ENCODE assay signal across 13 cellular contexts in the genomic region with DNA sequence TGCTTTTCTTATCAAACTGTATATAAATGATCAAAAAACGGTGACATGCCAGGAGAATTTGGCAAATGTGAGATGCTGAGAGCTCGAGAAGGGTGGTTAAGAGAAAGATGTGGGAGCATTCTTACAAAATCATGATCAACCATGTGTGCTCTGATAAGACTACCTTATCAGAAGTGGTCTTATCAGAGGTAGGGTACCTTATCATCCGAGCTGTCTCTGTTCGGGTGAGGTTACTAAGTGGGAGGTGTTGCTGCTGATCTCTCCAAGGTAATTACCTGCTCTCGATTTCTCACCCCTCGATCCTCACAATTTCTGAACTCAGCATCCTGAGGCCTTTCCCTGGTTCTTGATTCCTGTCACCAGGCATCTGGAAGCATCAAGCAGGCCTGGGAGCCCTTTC.
DNase-seq lines count a peak whose midpoint lies in the region; ATAC-seq and TF ChIP-seq lines count a peak whose summit lies in the region.
"Had no signal": no experiment of that assay in that cellular context is flagged by ENCODE, and none has a peak within 500 bp of the region (broad histone marks: within the 10 kb centered on the region; RNA-seq: fewer than 3 reads in every experiment).

No MANE protein-coding gene starts in this region.

- H3K27ac Mint-ChIP-seq in CD8-positive, alpha-beta T cell = no peak overlapping the region
- H3K27ac Mint-ChIP-seq: CD8-positive, alpha-beta memory T cell had no signal

- TF ChIP-seq POLR2A in prostate gland (IDR thresholded peaks at IDR 0.05) = no peak

- H2BK120ac ChIP-seq in mesendoderm (ENCODE audit: low read depth, low read length) = no peak overlapping the region

- H3K4me1 ChIP-seq in mesendoderm (ENCODE audit: control insufficient read depth, low read depth, low read length) = peaks cover 11% of the 10 kb centered on the region
- H3K4me1 ChIP-seq in prostate gland (replicated peaks) = no peaks in the 10 kb centered on the region
- peaks cover 10% of the 10 kb centered on the region for H3K4me1 ChIP-seq in CD8-positive, alpha-beta T cell (ENCODE audit: insufficient read depth, low read length)
- H3K4me1 ChIP-seq: A549, BE2C, Caco-2 had no signal

- H3K27me3 ChIP-seq in HL-60 (ENCODE audit: insufficient read depth, poor library complexity, severe bottlenecking) (no peaks in the 10 kb centered on the region), mesendoderm (ENCODE audit: insufficient read depth, low read length, poor library complexity) (no peaks in the 10 kb centered on the region), prostate gland (replicated peaks; ENCODE audit: insufficient read depth) (no peaks in the 10 kb centered on the region)
- no peaks in the 10 kb centered on the region for H3K27me3 ChIP-seq in CD8-positive, alpha-beta T cell (ENCODE audit: insufficient read depth, low read length)
- H3K27me3 ChIP-seq: BE2C had no signal

- no peak overlapping the region for H3K4me2 ChIP-seq in mesendoderm (ENCODE audit: low read length)
- H3K4me2 ChIP-seq: A549 had no signal

- no peaks in the 10 kb centered on the region for H3K9me3 Mint-ChIP-seq in CD8-positive, alpha-beta T cell
- H3K9me3 Mint-ChIP-seq: CD8-positive, alpha-beta memory T cell had no signal

- TF ChIP-seq CTCF in HL-60 (IDR thresholded peaks at IDR 0.05; ENCODE audit: insufficient read depth, low read length) (no peak), prostate gland (IDR thresholded peaks at IDR 0.05) (no peak)
- TF ChIP-seq CTCF in CD8-positive, alpha-beta T cell (IDR thresholded peaks at IDR 0.05) = no peak

- no peak overlapping the region for H3K4me3 ChIP-seq in HL-60 (replicated peaks; ENCODE audit: insufficient read depth, low read length)
- no peak overlapping the region for H3K4me3 ChIP-seq in mesendoderm (ENCODE audit: low read length)
- no peak overlapping the region for H3K4me3 ChIP-seq in prostate gland
- H3K4me3 ChIP-seq in CD8-positive, alpha-beta T cell (ENCODE audit: low read depth, low read length) = no peak overlapping the region
- H3K4me3 ChIP-seq: A549, GM23248 had no signal

- CTCF ChIA-PET in CD8-positive, alpha-beta T cell (lab: Charles Lee) = no interaction called here

- H2BK15ac ChIP-seq in mesendoderm (replicated peaks; ENCODE audit: low read depth) = no peak overlapping the region

- H3K36me3 ChIP-seq in mesendoderm (ENCODE audit: control insufficient read depth, insufficient read depth, low read length) (no peaks in the 10 kb centered on the region), prostate gland (no peaks in the 10 kb centered on the region)
- H3K36me3 ChIP-seq in CD8-positive, alpha-beta T cell (ENCODE audit: insufficient read depth, low read length) = no peaks in the 10 kb centered on the region
- H3K36me3 ChIP-seq: BE2C had no signal

- no peaks in the 10 kb centered on the region for H3K79me2 ChIP-seq in mesendoderm (ENCODE audit: control insufficient read depth, insufficient read depth, low read length)

- no peaks in the 10 kb centered on the region for H3K9me3 ChIP-seq in prostate gland
- H3K9me3 ChIP-seq in CD8-positive, alpha-beta T cell (ENCODE audit: low read length) = no peaks in the 10 kb centered on the region
- H3K9me3 ChIP-seq: A549, BE2C, Caco-2 had no signal

- DNase-seq in HL-60 (ENCODE audit: low read depth in 1 of 2, low spot score in 1 of 2) = no peak
- peak; percentile 61 for DNase-seq in NCI-H226
- peak; percentile 90 for DNase-seq in mesendoderm
- no peak for DNase-seq in prostate gland (ENCODE audit: low spot score)
- no peak for DNase-seq in CD8-positive, alpha-beta T cell
- DNase-seq: BE2C; Caco-2; CD8-positive, alpha-beta memory T cell; GM23248; H7 had no signal

- H4K8ac ChIP-seq in mesendoderm (ENCODE audit: low read depth, low read length) = no peak overlapping the region

- H3K23ac ChIP-seq in mesendoderm (ENCODE audit: low read length) = no peak overlapping the region

- H4K5ac ChIP-seq in mesendoderm (ENCODE audit: low read length) = no peak overlapping the region

- no peak overlapping the region for H3K18ac ChIP-seq in mesendoderm (ENCODE audit: low read length)

- H3K9ac ChIP-seq in mesendoderm (ENCODE audit: low read length) = no peak overlapping the region
- H3K9ac ChIP-seq: GM23248 had no signal

- no peak overlapping the region for H2BK5ac ChIP-seq in mesendoderm (ENCODE audit: low read length)

- H3K4me3 Mint-ChIP-seq in CD8-positive, alpha-beta T cell = no peak overlapping the region
- H3K4me3 Mint-ChIP-seq: CD14-positive monocyte; CD8-positive, alpha-beta memory T cell had no signal

- H3K27ac ChIP-seq in HL-60 (replicated peaks) (peak overlapping the region; percentile 67), mesendoderm (ENCODE audit: low read depth, low read length) (no peak overlapping the region), prostate gland (no peak overlapping the region)
- H3K27ac ChIP-seq in CD8-positive, alpha-beta T cell (ENCODE audit: low read depth, low read length) = no peak overlapping the region
- H3K27ac ChIP-seq: A549, GM23248 had no signal

- WGBS in mesendoderm (ENCODE audit: extremely low coverage, insufficient coverage, low lambda C conversion rate) = no CpG with 5 or more reads among the region's 6 CpGs
- WGBS in prostate gland = 77% methylated on average over 6 of the region's 6 CpGs

- no peak for ATAC-seq in HG02623 (IDR thresholded peaks at IDR 0.05; ENCODE audit: unreplicated experiment)
- no peak for ATAC-seq in CD8-positive, alpha-beta T cell
- ATAC-seq: A549 had no signal

- peaks cover 2% of the 10 kb centered on the region for H3K4me1 Mint-ChIP-seq in CD8-positive, alpha-beta T cell (ENCODE audit: low read depth)
- H3K4me1 Mint-ChIP-seq: CD8-positive, alpha-beta memory T cell had no signal

- H3K27me3 Mint-ChIP-seq in CD8-positive, alpha-beta T cell (ENCODE audit: low read depth) = no peaks in the 10 kb centered on the region
- H3K27me3 Mint-ChIP-seq: CD8-positive, alpha-beta memory T cell had no signal

- no peaks in the 10 kb centered on the region for H3K36me3 Mint-ChIP-seq in CD8-positive, alpha-beta T cell
- H3K36me3 Mint-ChIP-seq: CD14-positive monocyte had no signal

- no peak overlapping the region for H2AK5ac ChIP-seq in mesendoderm (ENCODE audit: low read length)

- POLR2A ChIA-PET in CD8-positive, alpha-beta T cell (lab: Charles Lee) = no interaction called here

- no peak overlapping the region for H3K4ac ChIP-seq in mesendoderm (ENCODE audit: low read depth, low read length)

- no peak overlapping the region for H3K56ac ChIP-seq in mesendoderm (ENCODE audit: low read length)

- H3K79me1 ChIP-seq in mesendoderm (ENCODE audit: low read length) = no peaks in the 10 kb centered on the region

- intact Hi-C loops in prostate gland (cut with DNase I) = no loop called here
- intact Hi-C loops in CD8-positive, alpha-beta T cell (cut with DNase I, micrococcal nuclease) = no loop called here

Comparison
In these comparisons a context has a peak if more than half of its experiments do, and no peak if none do; other contexts are left out.
1. DNase-seq: peak in NCI-H226 (single experiment) and mesendoderm (single experiment); none in HL-60 (0 of 2), prostate gland (single experiment) and CD8-positive, alpha-beta T cell (0 of 7).